Comparison of ENCODE assay signal across 8 cellular contexts in the genomic region with DNA sequence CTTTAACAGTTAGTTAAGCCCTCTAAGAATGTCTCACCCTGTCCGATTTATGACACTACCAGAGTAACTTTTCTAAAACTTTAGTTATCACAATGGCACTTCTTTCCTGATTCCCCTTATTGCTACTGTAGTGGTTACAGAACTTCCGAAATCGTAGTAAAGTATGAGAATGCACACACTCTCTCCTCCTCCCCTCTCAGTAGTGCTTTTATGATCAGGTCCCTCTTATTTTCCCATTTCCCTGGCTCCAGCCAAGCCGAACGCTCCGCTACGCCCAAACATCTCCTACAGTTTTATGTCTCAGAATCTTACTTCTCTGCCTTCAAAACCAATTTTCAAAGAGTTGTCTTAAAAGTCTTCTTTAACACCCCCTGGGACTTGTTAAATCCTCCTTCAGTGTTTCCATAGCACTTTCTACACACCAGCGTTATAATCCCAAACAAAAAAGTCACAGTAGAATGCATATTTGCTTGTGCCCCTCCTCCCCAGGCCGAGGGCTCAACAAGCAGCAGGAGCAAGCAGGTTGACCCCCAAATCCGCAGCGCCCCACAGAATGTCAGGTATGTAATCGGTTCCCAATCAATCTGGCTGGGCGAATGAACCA. TPM values are rescaled to one million over a fixed set of nuclear protein-coding genes. Genes with fewer than 3 reads are reported as not detected.
DNase-seq lines count a peak whose midpoint lies in the region; ATAC-seq, FAIRE-seq and TF ChIP-seq lines count a peak whose summit lies in the region.

No MANE protein-coding gene starts in this region.

- no peaks in the 10 kb centered on the region for H3K9me3 ChIP-seq in kidney (ENCODE audit: control insufficient read depth in 1 of 2, low read length in 2 of 2)

- H3K36me3 ChIP-seq in kidney (ENCODE audit: control insufficient read depth in 1 of 2, insufficient read depth in 2 of 2, low read length in 2 of 2), result no peaks in the 10 kb centered on the region

- peaks cover 23% of the 10 kb centered on the region for H3K4me1 Mint-ChIP-seq in CD14-positive monocyte

- peaks cover 0 to 2% (median 0%) of the 10 kb centered on the region in 7 donors for H3K9me3 Mint-ChIP-seq in CD14-positive monocyte

- H3K27me3 Mint-ChIP-seq in CD14-positive monocyte (ENCODE audit: low read depth in 3 of 3), result peaks cover 3 to 4% (median 4%) of the 10 kb centered on the region in 3 donors

- peaks cover 4 to 10% of the 10 kb centered on the region in 2 donors for H3K4me1 ChIP-seq in kidney (ENCODE audit: control insufficient read depth in 1 of 2, insufficient read depth in 1 of 2, low read depth in 1 of 2, low read length in 2 of 2)

- intact Hi-C loops in CD14-positive monocyte (cut with micrococcal nuclease), result loop anchor here in 1 of 2 donors (5.0 kb wide), 2 partner anchors 135 to 270 kb away; partner anchors contain the start of genes CLCN3 and MFAP3L
- intact Hi-C loops in kidney (cut with DNase I), result no loop called here

- no peak for TF ChIP-seq CTCF in CD14-positive monocyte (IDR thresholded peaks at IDR 0.05)
- TF ChIP-seq CTCF in kidney (IDR thresholded peaks at IDR 0.05; ENCODE audit: borderline replicate concordance, extremely low read depth, insufficient read depth), result no peak

- H3K27ac ChIP-seq in angular gyrus (ENCODE audit: low read depth, low read length), result peak overlapping the region; percentile 52
- peak overlapping the region; percentile 64 to 66 for H3K27ac ChIP-seq in kidney (ENCODE audit: low read depth in 2 of 2, low read length in 2 of 2)
- H3K27ac ChIP-seq in temporal lobe (ENCODE audit: low read depth, low read length), result peak overlapping the region; percentile 61

- peaks cover 9 to 14% of the 10 kb centered on the region in 2 donors for H3K36me3 Mint-ChIP-seq in CD14-positive monocyte

- ATAC-seq in GM19452 (IDR thresholded peaks at IDR 0.05; ENCODE audit: unreplicated experiment) (peak; percentile 12), HG03571 (IDR thresholded peaks at IDR 0.05; ENCODE audit: unreplicated experiment) (peak; percentile 3), esophagus mucosa (no peak)

- H3K4me3 Mint-ChIP-seq in CD14-positive monocyte, result peak overlapping the region; percentile 92 to 94

- no peak for FAIRE-seq in kidney (lab: Jason Lieb, UNC)

- H3K9ac ChIP-seq in kidney (ENCODE audit: low read length in 2 of 2), result peak overlapping the region; percentile 77 to 83

- peak overlapping the region; percentile 93 for H3K4me3 ChIP-seq in kidney (ENCODE audit: low read length in 2 of 2)

- DNase-seq in CD14-positive monocyte (ENCODE audit: low spot score), result no peak
- DNase-seq in kidney, result no peak
- DNase-seq in NCI-H2171 (lab: John Stamatoyannopoulos, UW), result no peak

- H3K27ac Mint-ChIP-seq in CD14-positive monocyte, result peak overlapping the region; percentile 16 to 81 (median 74)

RNA-seq across cellular contexts. Expression of gene HPF1, which starts 0.7 kb away (rescaled TPM):
- polyA plus RNA-seq in CD14-positive monocyte, result 10 to 100 TPM; 25.1 to 29.9 TPM
- total RNA-seq in kidney, result 21.9 TPM
- 27.6 TPM for polyA plus RNA-seq in kidney (ENCODE audit: insufficient read depth, low read depth, low replicate concordance)
- total RNA-seq in temporal lobe, result 35.9 TPM
- 12.4 TPM for total RNA-seq in esophagus mucosa
